ENCODE assay signal across 1 cellular context in the genomic region with DNA sequence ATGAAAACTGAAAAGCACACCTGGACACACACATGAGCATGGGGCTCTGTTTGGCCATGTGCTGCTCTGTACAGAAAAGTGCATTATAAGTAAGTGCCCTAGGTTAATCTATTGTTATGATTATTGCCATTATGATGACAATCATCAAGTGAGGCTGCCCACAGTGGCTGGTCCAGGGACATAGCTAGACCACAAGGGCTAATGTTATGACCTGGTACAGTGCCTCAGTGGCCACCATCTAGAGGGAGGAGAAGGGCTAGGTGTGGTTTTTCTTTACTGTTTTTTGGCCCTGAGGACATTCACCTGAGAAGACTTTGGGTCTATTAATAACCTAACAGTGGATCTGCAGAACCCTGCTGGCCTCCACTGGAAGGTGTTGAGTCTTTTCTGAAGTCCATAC.
TF ChIP-seq lines count a peak whose summit lies in the region.

No MANE protein-coding gene starts in this region.

TF ChIP-seq in neural cell, 6 proteins besides CTCF, POLR2A, EP300 and RAD21:
- no peak for TF ChIP-seq POLR2AphosphoS5 (IDR thresholded peaks at IDR 0.05)
- TF ChIP-seq SMC3 (conservative IDR thresholded peaks at IDR 0.05; ENCODE audit: poor library complexity) = no peak
- no peak for TF ChIP-seq TAF1 (IDR thresholded peaks at IDR 0.05; ENCODE audit: low read depth)
- no peak for TF ChIP-seq MXI1 (conservative IDR thresholded peaks at IDR 0.05; ENCODE audit: poor library complexity, severe bottlenecking)
- TF ChIP-seq, protein P1, sequence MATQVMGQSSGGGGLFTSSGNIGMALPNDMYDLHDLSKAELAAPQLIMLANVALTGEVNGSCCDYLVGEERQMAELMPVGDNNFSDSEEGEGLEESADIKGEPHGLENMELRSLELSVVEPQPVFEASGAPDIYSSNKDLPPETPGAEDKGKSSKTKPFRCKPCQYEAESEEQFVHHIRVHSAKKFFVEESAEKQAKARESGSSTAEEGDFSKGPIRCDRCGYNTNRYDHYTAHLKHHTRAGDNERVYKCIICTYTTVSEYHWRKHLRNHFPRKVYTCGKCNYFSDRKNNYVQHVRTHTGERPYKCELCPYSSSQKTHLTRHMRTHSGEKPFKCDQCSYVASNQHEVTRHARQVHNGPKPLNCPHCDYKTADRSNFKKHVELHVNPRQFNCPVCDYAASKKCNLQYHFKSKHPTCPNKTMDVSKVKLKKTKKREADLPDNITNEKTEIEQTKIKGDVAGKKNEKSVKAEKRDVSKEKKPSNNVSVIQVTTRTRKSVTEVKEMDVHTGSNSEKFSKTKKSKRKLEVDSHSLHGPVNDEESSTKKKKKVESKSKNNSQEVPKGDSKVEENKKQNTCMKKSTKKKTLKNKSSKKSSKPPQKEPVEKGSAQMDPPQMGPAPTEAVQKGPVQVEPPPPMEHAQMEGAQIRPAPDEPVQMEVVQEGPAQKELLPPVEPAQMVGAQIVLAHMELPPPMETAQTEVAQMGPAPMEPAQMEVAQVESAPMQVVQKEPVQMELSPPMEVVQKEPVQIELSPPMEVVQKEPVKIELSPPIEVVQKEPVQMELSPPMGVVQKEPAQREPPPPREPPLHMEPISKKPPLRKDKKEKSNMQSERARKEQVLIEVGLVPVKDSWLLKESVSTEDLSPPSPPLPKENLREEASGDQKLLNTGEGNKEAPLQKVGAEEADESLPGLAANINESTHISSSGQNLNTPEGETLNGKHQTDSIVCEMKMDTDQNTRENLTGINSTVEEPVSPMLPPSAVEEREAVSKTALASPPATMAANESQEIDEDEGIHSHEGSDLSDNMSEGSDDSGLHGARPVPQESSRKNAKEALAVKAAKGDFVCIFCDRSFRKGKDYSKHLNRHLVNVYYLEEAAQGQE (IDR thresholded peaks at IDR 0.05; ENCODE audit: borderline replicate concordance) = no peak
- no peak for TF ChIP-seq EZH2 (IDR thresholded peaks at IDR 0.05; ENCODE audit: borderline replicate concordance, insufficient read depth, low read length, poor library complexity, severe bottlenecking)
TF ChIP-seq in neural cell: peak in this region for 0.
